ENCODE assay signal across 10 cellular contexts in genomic region chr1:162040657-162041056, GRCh38. TPM values are rescaled to one million over a fixed set of nuclear protein-coding genes. Genes with fewer than 3 reads are reported as not detected.
DNase-seq lines count a peak whose midpoint lies in the region; ATAC-seq and TF ChIP-seq lines count a peak whose summit lies in the region.
"Had no signal": no experiment of that assay in that cellular context is flagged by ENCODE, and none has a peak within 500 bp of the region (broad histone marks: within the 10 kb centered on the region; RNA-seq: fewer than 3 reads in every experiment).

No MANE protein-coding gene starts in this region.

- peaks cover 5% of the 10 kb centered on the region for H3K27me3 ChIP-seq in lower lobe of right lung (ENCODE audit: low read depth)

- CTCF ChIA-PET in HEK293 (lab: Yijun Ruan, JAX) = interaction anchor here (0.5 to 1.9 kb wide), 10 partner anchors 17 to 1159 kb away, joined by 3 to 18 read pairs (median 4); partner anchors contain the start of gene OLFML2B

- ATAC-seq in lower lobe of right lung (no peak), GM18867 (IDR thresholded peaks at IDR 0.05; ENCODE audit: unreplicated experiment) (no peak), GM18870 (IDR thresholded peaks at IDR 0.05; ENCODE audit: unreplicated experiment) (no peak)

- TF ChIP-seq CTCF in AG09309 (IDR thresholded peaks at IDR 0.05; ENCODE audit: control insufficient read depth, insufficient read depth, low read depth, low read length, missing control alignments) = peak; percentile 55
- TF ChIP-seq CTCF in HEK293 (tag by site-specific recombination; IDR thresholded peaks at IDR 0.05) = no peak
- peak; percentile 73 for TF ChIP-seq CTCF in fibroblast of villous mesenchyme (IDR thresholded peaks at IDR 0.05; ENCODE audit: insufficient read depth, low read depth, low read length)
- no peak for TF ChIP-seq CTCF in lower lobe of right lung (IDR thresholded peaks at IDR 0.05)

- H3K27ac ChIP-seq in HEK293 (ENCODE audit: extremely low read depth, low read depth, low read length) (no peak overlapping the region), lower lobe of right lung (no peak overlapping the region)

- no peak overlapping the region for H3K4me3 ChIP-seq in AG09309 (ENCODE audit: control insufficient read depth, low read depth, low read length)
- H3K4me3 ChIP-seq in HEK293 (ENCODE audit: low read depth, low read length) = no peak overlapping the region
- H3K4me3 ChIP-seq in fibroblast of villous mesenchyme (ENCODE audit: low read depth, low read length) = no peak overlapping the region
- H3K4me3 ChIP-seq in lower lobe of right lung = no peak overlapping the region

- POLR2A ChIA-PET in HEK293 (lab: Yijun Ruan, JAX) = no interaction called here

- H3K4me1 ChIP-seq in HEK293 (ENCODE audit: control insufficient read depth, insufficient read depth, low read length) (no peaks in the 10 kb centered on the region), lower lobe of right lung (no peaks in the 10 kb centered on the region)

- intact Hi-C loops in lower lobe of right lung (cut with DNase I) = no loop called here

- no peaks in the 10 kb centered on the region for H3K36me3 ChIP-seq in HEK293 (ENCODE audit: control insufficient read depth in 2 of 2, insufficient read depth in 1 of 2, low read length in 2 of 2)
- no peaks in the 10 kb centered on the region for H3K36me3 ChIP-seq in lower lobe of right lung

- H3K9me3 ChIP-seq in HEK293 (ENCODE audit: control insufficient read depth, insufficient read depth, low read depth, low read length) (no peaks in the 10 kb centered on the region), lower lobe of right lung (no peaks in the 10 kb centered on the region)

- DNase-seq in AG09309 (ENCODE audit: low read depth) = no peak
- DNase-seq in SKM-1 (lab: John Stamatoyannopoulos, UW; ENCODE audit: unreplicated experiment) = peak; percentile 48
- peak; percentile 64 for DNase-seq in fibroblast of villous mesenchyme (ENCODE audit: low read depth)
- DNase-seq in lower lobe of right lung = no peak
- no peak for DNase-seq in activated CD4-positive, CD25-positive, alpha-beta regulatory T cell treated with anti-CD3 and anti-CD28 coated beads, Interleukin-2, amount 50 U/mL, for 72 hours
- DNase-seq: GF-D8, NCI-H510A treated with DMSO at 0.1 percent for 48 hours had no signal

TF ChIP-seq in HEK293, 187 proteins besides CTCF, POLR2A, EP300 and RAD21:
- TF ChIP-seq ZNF776 (tag by site-specific recombination; IDR thresholded peaks at IDR 0.05; ENCODE audit: borderline replicate concordance) (no peak), SETDB1 (IDR thresholded peaks at IDR 0.05; ENCODE audit: insufficient read length, low read length) (no peak), ZBTB48 (tag by site-specific recombination; IDR thresholded peaks at IDR 0.05) (no peak), ZNF404 (tag by site-specific recombination; IDR thresholded peaks at IDR 0.05) (no peak), ZNF530 (tag by site-specific recombination; IDR thresholded peaks at IDR 0.05; ENCODE audit: low read depth) (no peak), ZNF580 (tag by site-specific recombination; IDR thresholded peaks at IDR 0.05) (no peak), SCRT1 (tag by site-specific recombination; IDR thresholded peaks at IDR 0.05; ENCODE audit: borderline replicate concordance) (peak; percentile 47; the same call in 1 of the 2 replicates), ZSCAN18 (tag by site-specific recombination; IDR thresholded peaks at IDR 0.05) (no peak)

RNA-seq across cellular contexts. Expression of gene OLFML2B, which starts 17.0 kb away (rescaled TPM):
- total RNA-seq in fibroblast of villous mesenchyme = 4.8 and 5.2 TPM in 2 replicates
- total RNA-seq in lower lobe of right lung = 19.1 TPM

RNA-seq across cellular contexts. Expression of gene NOS1AP, which starts 28.8 kb away (rescaled TPM):
- total RNA-seq in fibroblast of villous mesenchyme = under 0.01 and 0.43 TPM in 2 replicates
- 3.6 TPM for total RNA-seq in lower lobe of right lung

Comparison
In these comparisons a context has a peak if more than half of its experiments do, and no peak if none do; other contexts are left out.
1. DNase-seq: peak in SKM-1 (single experiment) and fibroblast of villous mesenchyme (single experiment); none in AG09309 (single experiment), lower lobe of right lung (single experiment) and activated CD4-positive, CD25-positive, alpha-beta regulatory T cell treated with anti-CD3 and anti-CD28 coated beads, Interleukin-2, amount 50 U/mL, for 72 hours (single experiment).
2. CTCF ChIP-seq: peak in AG09309 (single experiment) and fibroblast of villous mesenchyme (single experiment); none in HEK293 (single experiment) and lower lobe of right lung (single experiment).